ENCODE assay signal across 30 cellular contexts in genomic region chr21:43910460-43910859, GRCh38. TPM values are rescaled to one million over a fixed set of nuclear protein-coding genes. Genes with fewer than 3 reads are reported as not detected.
DNase-seq lines count a peak whose midpoint lies in the region; ATAC-seq, FAIRE-seq and TF ChIP-seq lines count a peak whose summit lies in the region.
"Had no signal": no experiment of that assay in that cellular context is flagged by ENCODE, and none has a peak within 500 bp of the region (broad histone marks: within the 10 kb centered on the region; RNA-seq: fewer than 3 reads in every experiment).

No MANE protein-coding gene starts in this region.

- POLR2A ChIA-PET in K562 (lab: Yijun Ruan, JAX), result interaction anchor here (0.7 kb wide), 1 partner anchor 26 kb away, joined by 3 read pairs; no protein-coding TSS in a partner anchor
- POLR2A ChIA-PET in naive thymus-derived CD8-positive, alpha-beta T cell (lab: Charles Lee), result no interaction called here

- no peaks in the 10 kb centered on the region for H3K27me3 ChIP-seq in K562 (ENCODE audit: control insufficient read depth in 2 of 2, insufficient read depth in 2 of 2, low read length in 2 of 2)

- peaks cover 55% of the 10 kb centered on the region for H3K79me2 ChIP-seq in K562 (ENCODE audit: control insufficient read depth, insufficient read depth, low read length)

- H3K9me3 Mint-ChIP-seq in activated naive CD8-positive, alpha-beta T cell (ENCODE audit: low read depth), result peaks cover 5% of the 10 kb centered on the region
- H3K9me3 Mint-ChIP-seq in activated naive CD8-positive, alpha-beta T cell treated with anti-CD3 and anti-CD28 coated beads, Interleukin-2, amount 50 U/mL, for 24 hours, result peaks cover 9% of the 10 kb centered on the region
- H3K9me3 Mint-ChIP-seq in naive thymus-derived CD8-positive, alpha-beta T cell, result peaks cover 0 to 10% (median 4%) of the 10 kb centered on the region in 9 donors
- peaks cover 7% of the 10 kb centered on the region for H3K9me3 Mint-ChIP-seq in type B pancreatic cell
- H3K9me3 Mint-ChIP-seq: endodermal cell, WTC11 had no signal

- peaks cover 24% of the 10 kb centered on the region for H3K4me1 Mint-ChIP-seq in activated naive CD8-positive, alpha-beta T cell (ENCODE audit: low read depth)
- H3K4me1 Mint-ChIP-seq in activated naive CD8-positive, alpha-beta T cell treated with anti-CD3 and anti-CD28 coated beads, Interleukin-2, amount 50 U/mL, for 24 hours, result peaks cover 16% of the 10 kb centered on the region
- peaks cover 21 to 38% (median 29%) of the 10 kb centered on the region in 4 donors for H3K4me1 Mint-ChIP-seq in naive thymus-derived CD8-positive, alpha-beta T cell
- H3K4me1 Mint-ChIP-seq in type B pancreatic cell (ENCODE audit: unreplicated experiment), result peaks cover 40% of the 10 kb centered on the region
- H3K4me1 Mint-ChIP-seq: WTC11 had no signal

- no peak for TF ChIP-seq EP300 in K562 (IDR thresholded peaks at IDR 0.05; ENCODE audit: low read length)

- H2AFZ ChIP-seq in K562 (ENCODE audit: low read depth, low read length), result no peak overlapping the region

- no peak for DNase-seq in activated naive CD8-positive, alpha-beta T cell treated with anti-CD3 and anti-CD28 coated beads, Interleukin-2, amount 50 U/mL, for 24 hours
- peak in 1 of 4 experiments; percentile 22 for DNase-seq in K562 (ENCODE audit: extremely low read depth in 1 of 4, low spot score in 3 of 4)
- no peak for DNase-seq in naive thymus-derived CD8-positive, alpha-beta T cell
- no peak for DNase-seq in type B pancreatic cell (ENCODE audit: extremely low spot score, unreplicated experiment)
- DNase-seq in NCI-H2029 treated with DMSO at 0.1 percent for 48 hours (lab: John Stamatoyannopoulos, UW), result no peak
- DNase-seq in D341Med (ENCODE audit: low spot score), result no peak
- DNase-seq: activated CD4-positive, alpha-beta T cell treated with anti-CD3 and anti-CD28 coated beads, Interleukin-2, amount 10 ng/mL, durations not matched to agents 7 days and 5 days; activated naive CD4-positive, alpha-beta T cell treated with anti-CD3 and anti-CD28 coated beads, Interleukin-2, amount 10 ng/mL, durations not matched to agents 7 days and 5 days; AML-193; CD8-positive, alpha-beta memory T cell; DMS153; foreskin fibroblast; mesenchymal stem cell; NCI-H1105; NCI-H2029; NCI-H2227 treated with DMSO at 0.1 percent for 48 hours; NCI-H526 treated with DMSO at 0.1 percent for 48 hours; SHP77 treated with DMSO at 0.1 percent for 48 hours; stimulated activated naive CD4-positive, alpha-beta T cell treated with Interleukin-2 at 50 U/mL for 16 hours; T-helper 9 cell had no signal

- no peak for TF ChIP-seq POLR2A in K562 (conservative IDR thresholded peaks at IDR 0.05)

- peaks cover 17% of the 10 kb centered on the region for H3K36me3 Mint-ChIP-seq in activated naive CD8-positive, alpha-beta T cell
- H3K36me3 Mint-ChIP-seq in activated naive CD8-positive, alpha-beta T cell treated with anti-CD3 and anti-CD28 coated beads, Interleukin-2, amount 50 U/mL, for 24 hours (ENCODE audit: low read depth), result peaks cover 12% of the 10 kb centered on the region
- peaks cover 9 to 31% (median 15%) of the 10 kb centered on the region in 3 donors for H3K36me3 Mint-ChIP-seq in naive thymus-derived CD8-positive, alpha-beta T cell
- peaks cover 17% of the 10 kb centered on the region for H3K36me3 Mint-ChIP-seq in type B pancreatic cell
- H3K36me3 Mint-ChIP-seq: WTC11 had no signal

- no peak overlapping the region for H3K4me3 ChIP-seq in K562

- peaks cover 12 to 43% of the 10 kb centered on the region in 2 experiments for H3K4me1 ChIP-seq in K562 (replicated peaks in 1 of 2; ENCODE audit: control insufficient read depth in 2 of 2, insufficient read depth in 2 of 2, low read length in 2 of 2)

- no peak overlapping the region for H3K4me2 ChIP-seq in K562 (ENCODE audit: insufficient read depth, low read length)

- peaks cover 4% of the 10 kb centered on the region; the same call in 1 of the 2 replicates for H4K20me1 ChIP-seq in K562 (replicated peaks; ENCODE audit: control insufficient read depth, insufficient read depth, low read length)

- intact Hi-C loops in K562 (cut with micrococcal nuclease), result no loop called here

- no peaks in the 10 kb centered on the region for H3K27me3 Mint-ChIP-seq in activated naive CD8-positive, alpha-beta T cell
- no peaks in the 10 kb centered on the region for H3K27me3 Mint-ChIP-seq in activated naive CD8-positive, alpha-beta T cell treated with anti-CD3 and anti-CD28 coated beads, Interleukin-2, amount 50 U/mL, for 24 hours
- no peaks in the 10 kb centered on the region for H3K27me3 Mint-ChIP-seq in naive thymus-derived CD8-positive, alpha-beta T cell
- no peaks in the 10 kb centered on the region for H3K27me3 Mint-ChIP-seq in type B pancreatic cell
- H3K27me3 Mint-ChIP-seq: activated CD4-positive, alpha-beta T cell treated with anti-CD3 and anti-CD28 coated beads, Interleukin-2, amount 10 ng/mL, durations not matched to agents 7 days and 5 days; activated naive CD4-positive, alpha-beta T cell treated with anti-CD3 and anti-CD28 coated beads, Interleukin-2, amount 10 ng/mL, durations not matched to agents 7 days and 5 days; dendritic cell treated with granulocyte-macrophage colony-stimulating factor and Interleukin-4, amounts not matched to agents 40 ng/mL and 50 ng/mL, for 4 days; progenitor cell of endocrine pancreas had no signal

- H3K9ac ChIP-seq in K562 (ENCODE audit: insufficient read depth in 1 of 2, low read depth in 2 of 2, low read length in 2 of 2), result no peak overlapping the region

- in situ Hi-C loops in K562 (cut with MboI), result no loop called here

- no peak overlapping the region for H3K27ac ChIP-seq in K562 (ENCODE audit: extremely low read depth, low read depth, low read length)

- H3K36me3 ChIP-seq in K562 (ENCODE audit: control insufficient read depth, insufficient read depth, low read length), result peaks cover 31% of the 10 kb centered on the region; the same call in 2 of the 3 replicates

- H3K4me3 Mint-ChIP-seq in activated naive CD8-positive, alpha-beta T cell, result no peak overlapping the region
- no peak overlapping the region for H3K4me3 Mint-ChIP-seq in activated naive CD8-positive, alpha-beta T cell treated with anti-CD3 and anti-CD28 coated beads, Interleukin-2, amount 50 U/mL, for 24 hours
- peak overlapping the region in 1 of 10 donors; percentile 4 for H3K4me3 Mint-ChIP-seq in naive thymus-derived CD8-positive, alpha-beta T cell
- peak overlapping the region; percentile 6 for H3K4me3 Mint-ChIP-seq in type B pancreatic cell
- H3K4me3 Mint-ChIP-seq: activated CD4-positive, alpha-beta T cell treated with anti-CD3 and anti-CD28 coated beads, Interleukin-2, amount 10 ng/mL, durations not matched to agents 7 days and 5 days; activated naive CD4-positive, alpha-beta T cell treated with anti-CD3 and anti-CD28 coated beads, Interleukin-2, amount 10 ng/mL, durations not matched to agents 7 days and 5 days; activated T-helper 1 cell treated with anti-CD3 and anti-CD28 coated beads, Interleukin-12 subunit alpha, Interleukin-12 subunit beta, Interleukin-2, Interleukin-4 antibody, amounts not matched to agents 30 ng/mL and 10 ng/mL and 1 ng/mL, durations not matched to agents 14 hours and 24 hours and 36 hours; dendritic cell treated with granulocyte-macrophage colony-stimulating factor and Interleukin-4, amounts not matched to agents 40 ng/mL and 50 ng/mL, for 4 days; endodermal cell; WTC11 had no signal

- WGBS in K562 (ENCODE audit: insufficient coverage, low coverage, missing lambda C conversion rate), result 66% methylated on average over 7 of the region's 7 CpGs

- no peak for ATAC-seq in activated naive CD8-positive, alpha-beta T cell treated with anti-CD3 and anti-CD28 coated beads, Interleukin-2, amount 50 U/mL, for 24 hours
- ATAC-seq in K562 (no peak), HG03571 (IDR thresholded peaks at IDR 0.05; ENCODE audit: unreplicated experiment) (no peak)
- no peak for ATAC-seq in naive thymus-derived CD8-positive, alpha-beta T cell
- ATAC-seq: Panc1, WTC11 had no signal

- BruUV-seq in K562 (replicated peaks; lab: Mats Ljungman, UMichigan), result no TSS peak

- no peaks in the 10 kb centered on the region for H3K9me1 ChIP-seq in K562 (ENCODE audit: control insufficient read depth, insufficient read depth, low read length)

- peak overlapping the region; percentile 35 for H3K27ac Mint-ChIP-seq in activated naive CD8-positive, alpha-beta T cell
- H3K27ac Mint-ChIP-seq in activated naive CD8-positive, alpha-beta T cell treated with anti-CD3 and anti-CD28 coated beads, Interleukin-2, amount 50 U/mL, for 24 hours, result no peak overlapping the region
- peak overlapping the region in 9 of 10 donors; percentile 14 to 88 (median 79) for H3K27ac Mint-ChIP-seq in naive thymus-derived CD8-positive, alpha-beta T cell
- peak overlapping the region; percentile 4 for H3K27ac Mint-ChIP-seq in type B pancreatic cell
- H3K27ac Mint-ChIP-seq: activated CD4-positive, alpha-beta T cell treated with anti-CD3 and anti-CD28 coated beads, Interleukin-2, amount 10 ng/mL, durations not matched to agents 7 days and 5 days; activated naive CD4-positive, alpha-beta T cell treated with anti-CD3 and anti-CD28 coated beads, Interleukin-2, amount 10 ng/mL, durations not matched to agents 7 days and 5 days; dendritic cell treated with granulocyte-macrophage colony-stimulating factor and Interleukin-4, amounts not matched to agents 40 ng/mL and 50 ng/mL, for 4 days; progenitor cell of endocrine pancreas; WTC11 had no signal

- no peak for TF ChIP-seq CTCF in K562 (IDR thresholded peaks at IDR 0.05 in 2 of 3, conservative IDR thresholded peaks at IDR 0.05 in 1 of 3; ENCODE audit: insufficient read depth in 2 of 3, low read depth in 1 of 3, low read length in 3 of 3)
- TF ChIP-seq CTCF in type B pancreatic cell (conservative IDR thresholded peaks at IDR 0.05), result no peak

- FAIRE-seq in K562 (lab: Jason Lieb, UNC), result no peak
- FAIRE-seq: H54, urothelium cell line had no signal

- no peak for TF ChIP-seq RAD21 in K562 (CRISPR knock-in tag; conservative IDR thresholded peaks at IDR 0.05 in 1 of 2, IDR thresholded peaks at IDR 0.05 in 1 of 2)

- CTCF ChIA-PET in K562 (lab: Yijun Ruan, JAX; ENCODE audit: low intra/inter-chr PET ratio), result no interaction called here

- peaks cover 8% of the 10 kb centered on the region for H3K9me3 ChIP-seq in K562 (replicated peaks; ENCODE audit: control insufficient read depth, insufficient read depth, low read depth, low read length)

RNA-seq across cellular contexts. Expression of gene AGPAT3, which starts 45.4 kb away (rescaled TPM):
- total RNA-seq in K562 (2011; cell fraction: chromatin; rRNA removed; ENCODE audit: low replicate concordance), result 91.3 and 152 TPM in 2 replicates
- total RNA-seq in K562 (2011; cell fraction: nucleolus; rRNA removed), result 92.9 and 103 TPM in 2 replicates
- 104 and 106 TPM in 2 replicates for total RNA-seq in K562 (2011; cell fraction: nucleoplasm; rRNA removed)
- total RNA-seq in K562 (2014; rRNA removed) (41.3 and 50.4 TPM in 2 replicates), K562 (2014; rRNA removed; fragmentation: Illumina TruSeq; extraction: Trizol) (27.3 and 28.6 TPM in 2 replicates), K562 (2015; rRNA removed; fragmentation: Illumina TruSeq; extraction: Trizol) (33.7 and 35.7 TPM in 2 replicates), K562 (2021) (88.4 and 90.1 TPM in 2 replicates), type B pancreatic cell (ENCODE audit: low replicate concordance) (57.6 and 59.2 TPM in 2 replicates)
- polyA plus RNA-seq in K562 (2011; rRNA removed) (48.3 and 63.4 TPM in 2 replicates), K562 (2014; fragmentation: Illumina TruSeq; extraction: Trizol) (33.2 and 48.4 TPM in 2 replicates), K562 (2014; fragmentation: Nextera tagmentation; extraction: Ambion mirVana) (1 to 10 TPM; 1.5 TPM), K562 (2014; rRNA removed) (46.6 and 50.1 TPM in 2 replicates)
- polyA plus RNA-seq in K562 (2011; cell fraction: cytosol; rRNA removed), result 66.5 and 76.4 TPM in 2 replicates
- 70.1 and 87.0 TPM in 2 replicates for polyA plus RNA-seq in K562 (2011; cell fraction: nucleus; rRNA removed)
- polyA plus RNA-seq in K562 (2012), result 42.6 and 65.7 TPM in 2 replicates
- polyA minus RNA-seq in K562 (2011; rRNA and poly(A)+ RNA removed), result 40.0 and 57.0 TPM in 2 replicates
- 48.7 and 66.4 TPM in 2 replicates for polyA minus RNA-seq in K562 (2011; cell fraction: cytosol; rRNA and poly(A)+ RNA removed)
- polyA minus RNA-seq in K562 (2011; cell fraction: nucleus; rRNA and poly(A)+ RNA removed), result 26.1 and 32.4 TPM in 2 replicates
- 10 to 100 TPM; 59.0 TPM for total RNA-seq in naive thymus-derived CD8-positive, alpha-beta T cell
- polyA plus RNA-seq in naive thymus-derived CD8-positive, alpha-beta T cell, result 10 to 100 TPM; 10.9 to 18.0 (median 13.2) TPM
